ENCODE assay signal across 1 cellular context in the genomic region with DNA sequence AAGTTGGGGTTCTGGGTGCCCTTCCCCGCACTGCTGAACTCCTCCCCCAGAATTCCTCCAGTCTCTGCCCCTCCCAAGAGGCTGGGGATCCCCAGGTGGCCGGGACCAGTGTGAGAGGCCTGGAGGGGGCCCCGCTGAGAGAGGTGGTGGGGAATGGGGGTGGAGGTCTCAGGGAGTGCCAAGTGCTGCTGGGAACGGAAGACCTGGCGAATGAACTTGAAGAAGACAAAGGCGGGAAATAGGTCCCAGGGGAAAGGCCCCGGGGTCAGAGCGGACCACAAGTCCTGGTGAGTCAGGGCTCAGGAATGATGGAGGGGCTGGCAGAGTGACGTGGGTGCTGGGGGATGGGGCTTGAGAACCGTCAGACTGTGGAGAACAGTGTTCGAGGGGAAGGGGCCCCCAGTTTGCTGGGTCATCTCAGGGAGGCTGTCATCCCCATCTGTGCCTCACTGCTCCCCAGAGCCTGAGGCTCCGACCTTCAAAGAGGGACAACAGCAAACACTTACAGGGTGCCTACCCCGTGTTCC.
TF ChIP-seq lines count a peak whose summit lies in the region.

No MANE protein-coding gene starts in this region.

TF ChIP-seq in IMR-90, 13 proteins besides CTCF, POLR2A, EP300 and RAD21:
- TF ChIP-seq FOS (IDR thresholded peaks at IDR 0.05; ENCODE audit: low read depth, low read length) (peak; percentile 75), MAZ (IDR thresholded peaks at IDR 0.05; ENCODE audit: borderline replicate concordance, low read depth, low read length) (peak; percentile 49; the same call in 1 of the 2 replicates), CHD1 (IDR thresholded peaks at IDR 0.05; ENCODE audit: low read depth, low read length) (no peak)
